10 cellular contexts compared by ENCODE assay signal in the genomic region with DNA sequence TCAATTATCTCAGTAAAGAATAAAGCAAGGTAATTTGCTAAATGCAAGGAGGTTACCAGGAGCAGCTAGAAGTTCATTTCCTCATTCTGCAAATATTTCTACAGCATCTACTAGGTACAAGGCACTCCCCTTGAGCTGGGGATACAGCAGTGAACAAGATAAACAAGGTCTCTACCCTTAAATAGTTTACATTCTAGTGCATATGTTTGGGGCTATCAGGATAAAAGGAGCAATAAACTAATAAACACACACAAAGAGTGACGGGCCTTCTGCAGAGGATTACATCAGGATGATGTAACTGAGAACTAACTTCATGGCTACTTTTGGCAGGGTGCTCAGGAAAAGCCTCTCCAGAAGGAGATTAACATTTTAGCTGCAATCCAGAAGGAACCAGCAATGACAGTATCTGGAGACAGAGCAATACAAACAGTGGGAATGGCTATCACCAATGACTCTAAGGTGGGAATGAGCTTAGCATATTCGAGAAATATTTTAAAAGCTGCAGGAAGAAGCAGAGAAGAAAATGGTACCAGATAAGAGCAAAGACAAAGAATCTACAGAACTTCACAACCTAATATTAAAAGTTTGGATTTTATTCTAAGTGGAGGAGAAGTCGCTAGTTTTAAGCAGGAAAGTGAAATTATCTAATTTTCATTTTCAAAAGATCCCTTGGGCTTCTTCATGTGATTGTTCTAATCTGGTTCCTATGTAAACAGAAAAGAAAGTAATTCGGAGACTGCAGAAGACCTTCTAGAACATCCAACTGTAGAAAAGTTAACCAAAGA. TPM values are rescaled to one million over a fixed set of nuclear protein-coding genes. Genes with fewer than 3 reads are reported as not detected.
DNase-seq lines count a peak whose midpoint lies in the region; TF ChIP-seq lines count a peak whose summit lies in the region.
"Had no signal": no experiment of that assay in that cellular context is flagged by ENCODE, and none has a peak within 500 bp of the region (broad histone marks: within the 10 kb centered on the region; RNA-seq: fewer than 3 reads in every experiment).

No MANE protein-coding gene starts in this region.

- no CpG with 5 or more reads among the region's 4 CpGs for WGBS in neuronal stem cell (ENCODE audit: extremely low coverage in 2 of 2, insufficient read length in 2 of 2, insufficient replicate concordance in 1 of 2), 2 donors

- H2BK5ac ChIP-seq in neuronal stem cell (ENCODE audit: low read length) = no peak overlapping the region

- H3K9me3 ChIP-seq in neuronal stem cell (replicated peaks in 1 of 2; ENCODE audit: control insufficient read depth in 2 of 2, insufficient read depth in 1 of 2, low read depth in 1 of 2, low read length in 2 of 2) = no peaks in the 10 kb centered on the region

- no peak overlapping the region for H3K4ac ChIP-seq in neuronal stem cell (ENCODE audit: low read length)

- no peak overlapping the region for H2BK15ac ChIP-seq in neuronal stem cell (ENCODE audit: low read length)

- H3K4me3 Mint-ChIP-seq in Calu3 (ENCODE audit: low read depth, unreplicated experiment) = no peak overlapping the region

- H3K27ac ChIP-seq in neuronal stem cell (replicated peaks; ENCODE audit: low read length) (peak overlapping the region; percentile 24), caudate nucleus (ENCODE audit: low read depth, low read length) (no peak overlapping the region)

- DNase-seq in Calu3 (no peak), LNCaP clone FGC (ENCODE audit: low read depth) (peak; percentile 45), erythroblast (lab: John Stamatoyannopoulos, UW) (peak; percentile 64 to 85), neuronal stem cell (ENCODE audit: low spot score) (no peak), hepatic stellate cell (ENCODE audit: low spot score) (no peak), ecto neural progenitor cell (ENCODE audit: low spot score) (no peak), caudate nucleus (lab: John Stamatoyannopoulos, UW) (no peak)
- DNase-seq: activated CD4-positive, alpha-beta T cell treated with anti-CD3 and anti-CD28 coated beads, Interleukin-2, amount 50 U/mL, for 4 hours; GDM1; head of caudate nucleus had no signal

- CTCF ChIA-PET in Calu3 (lab: Charles Lee) = interaction anchor here (0.6 to 2.0 kb wide), 4 partner anchors 8 to 81 kb away, joined by 3 to 8 read pairs (median 4); no protein-coding TSS in a partner anchor

- H4K8ac ChIP-seq in neuronal stem cell (ENCODE audit: low read depth, low read length) = no peak overlapping the region

- H3K4me1 ChIP-seq in neuronal stem cell (ENCODE audit: control insufficient read depth in 2 of 2, insufficient read depth in 1 of 2, low read depth in 1 of 2, low read length in 2 of 2) = peaks cover 0 to 7% of the 10 kb centered on the region in 2 donors

- H3K27me3 Mint-ChIP-seq in Calu3 (ENCODE audit: unreplicated experiment) = no peaks in the 10 kb centered on the region

- no peak overlapping the region for H3K9ac ChIP-seq in neuronal stem cell (ENCODE audit: low read depth, low read length, poor library complexity)

- no TSS peak for BruUV-seq in Calu3 (replicated peaks; lab: Mats Ljungman, UMichigan)

- no peak overlapping the region for H3K23ac ChIP-seq in neuronal stem cell (ENCODE audit: low read depth, low read length, poor library complexity)

- H4K91ac ChIP-seq in neuronal stem cell (ENCODE audit: low read depth, low read length, poor library complexity) = no peak overlapping the region

- no peak overlapping the region for H2AFZ ChIP-seq in neuronal stem cell (ENCODE audit: low read length)

- H3K36me3 Mint-ChIP-seq in Calu3 (ENCODE audit: insufficient read depth, unreplicated experiment) = peaks cover 36% of the 10 kb centered on the region

- TF ChIP-seq POLR2A in erythroblast (IDR thresholded peaks at IDR 0.05; ENCODE audit: low read length) = no peak

- peaks cover 57% of the 10 kb centered on the region for H3K4me1 Mint-ChIP-seq in Calu3 (ENCODE audit: low read depth, unreplicated experiment)

- H3K27ac Mint-ChIP-seq in Calu3 (ENCODE audit: unreplicated experiment) = peak overlapping the region; percentile 82

- intact Hi-C loops in Calu3 (cut with micrococcal nuclease; ENCODE audit: unreplicated experiment) = loop anchor here (10.0 kb wide), 2 partner anchors 65 to 305 kb away; no protein-coding TSS in a partner anchor

- no peak overlapping the region for H2AK5ac ChIP-seq in neuronal stem cell (ENCODE audit: low read depth, low read length)

- no peak overlapping the region for H3K4me2 ChIP-seq in neuronal stem cell (ENCODE audit: insufficient read depth, low read length, poor library complexity, severe bottlenecking)

- TF ChIP-seq CTCF in Calu3 (IDR thresholded peaks at IDR 0.05; ENCODE audit: unreplicated experiment) (no peak), LNCaP clone FGC (IDR thresholded peaks at IDR 0.05; ENCODE audit: control insufficient read depth, extremely low read depth, insufficient read depth) (no peak)

- no peaks in the 10 kb centered on the region for H3K27me3 ChIP-seq in neuronal stem cell (ENCODE audit: control insufficient read depth in 3 of 3, insufficient read depth in 3 of 3, low read depth in 1 of 3, low read length in 3 of 3)

- no peak overlapping the region for H3K14ac ChIP-seq in neuronal stem cell (ENCODE audit: low read length)

- H3K18ac ChIP-seq in neuronal stem cell (ENCODE audit: low read length) = no peak overlapping the region

- no peaks in the 10 kb centered on the region for H3K9me3 Mint-ChIP-seq in Calu3 (ENCODE audit: low read depth, unreplicated experiment)

- no peak overlapping the region for H3K4me3 ChIP-seq in LNCaP clone FGC (ENCODE audit: low read depth, low read length)
- no peak overlapping the region for H3K4me3 ChIP-seq in neuronal stem cell (ENCODE audit: low read length in 2 of 2)

- H3K79me1 ChIP-seq in neuronal stem cell (ENCODE audit: low read depth, low read length) = no peaks in the 10 kb centered on the region

- H2BK12ac ChIP-seq in neuronal stem cell (ENCODE audit: low read length) = no peak overlapping the region

- no peak overlapping the region for H2BK120ac ChIP-seq in neuronal stem cell (ENCODE audit: low read depth, low read length)

- peaks cover 3 to 58% of the 10 kb centered on the region in 2 donors for H3K36me3 ChIP-seq in neuronal stem cell (replicated peaks in 1 of 2; ENCODE audit: control insufficient read depth in 2 of 2, insufficient read depth in 2 of 2, low read length in 2 of 2)

RNA-seq across cellular contexts. Expression of gene TP53BP2, which starts 25.8 kb away (rescaled TPM):
- 59.5 and 66.4 TPM in 2 replicates for total RNA-seq in Calu3 (2022)
- 29.3 TPM for polyA plus RNA-seq in neuronal stem cell (2013, experiment 1 of 2)
- 30.6 TPM for polyA plus RNA-seq in neuronal stem cell (2013, experiment 2 of 2)

Comparison
In these comparisons a context has a peak if more than half of its experiments do, and no peak if none do; other contexts are left out.
1. DNase-seq: peak in LNCaP clone FGC (single experiment) and erythroblast (2 of 2); none in Calu3 (single experiment), neuronal stem cell (single experiment), hepatic stellate cell (single experiment), ecto neural progenitor cell (single experiment) and caudate nucleus (0 of 61).